Comparison of ENCODE assay signal across 14 cellular contexts in the genomic region with DNA sequence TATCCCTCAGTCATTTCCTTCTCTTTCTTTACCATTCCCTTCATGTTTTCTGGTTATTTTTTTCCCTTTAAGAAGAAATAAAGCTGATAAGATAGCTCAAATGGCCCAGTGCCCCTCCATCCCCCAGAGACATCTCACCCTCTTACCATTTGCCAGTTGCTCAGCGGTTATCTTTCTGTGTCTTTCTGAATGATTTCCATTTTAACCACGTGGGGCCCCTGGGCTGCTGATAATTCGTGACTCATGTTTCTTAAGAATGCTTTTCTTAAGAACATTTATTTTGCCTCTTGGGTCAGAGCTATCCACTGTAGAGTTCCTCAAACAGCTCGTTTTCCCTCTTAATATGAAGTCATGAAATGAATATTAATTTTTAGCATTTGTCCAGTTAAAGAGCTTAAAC.
DNase-seq lines count a peak whose midpoint lies in the region; ATAC-seq and TF ChIP-seq lines count a peak whose summit lies in the region.
"Had no signal": no experiment of that assay in that cellular context is flagged by ENCODE, and none has a peak within 500 bp of the region (broad histone marks: within the 10 kb centered on the region; RNA-seq: fewer than 3 reads in every experiment).

No MANE protein-coding gene starts in this region.

- no peak overlapping the region for H3K18ac ChIP-seq in neuronal stem cell (ENCODE audit: low read length)

- no peaks in the 10 kb centered on the region for H3K9me3 ChIP-seq in fibroblast of lung (ENCODE audit: control insufficient read depth, insufficient read depth, low read depth, low read length)
- no peaks in the 10 kb centered on the region for H3K9me3 ChIP-seq in osteoblast (ENCODE audit: low read depth, low read length)
- peaks cover 3% of the 10 kb centered on the region in 2 donors for H3K9me3 ChIP-seq in neuronal stem cell (replicated peaks in 1 of 2; ENCODE audit: control insufficient read depth in 2 of 2, insufficient read depth in 1 of 2, low read depth in 1 of 2, low read length in 2 of 2)
- H3K9me3 ChIP-seq: Caco-2 had no signal

- H3K14ac ChIP-seq in neuronal stem cell (ENCODE audit: low read length) = no peak overlapping the region

- H2BK12ac ChIP-seq in neuronal stem cell (ENCODE audit: low read length) = no peak overlapping the region

- TF ChIP-seq CTCF in fibroblast of lung (conservative IDR thresholded peaks at IDR 0.05 in 1 of 2, IDR thresholded peaks at IDR 0.05 in 1 of 2; ENCODE audit: low read depth in 1 of 2, low read length in 2 of 2) = no peak
- no peak for TF ChIP-seq CTCF in osteoblast (IDR thresholded peaks at IDR 0.05; ENCODE audit: extremely low read depth, low read depth, low read length)
- no peak for TF ChIP-seq CTCF in type B pancreatic cell (conservative IDR thresholded peaks at IDR 0.05)

- H2AFZ ChIP-seq in fibroblast of lung (ENCODE audit: low read length) = no peak overlapping the region
- no peak overlapping the region for H2AFZ ChIP-seq in osteoblast (ENCODE audit: low read length)
- H2AFZ ChIP-seq in neuronal stem cell (ENCODE audit: low read length) = no peak overlapping the region

- peaks cover 6 to 14% (median 8%) of the 10 kb centered on the region in 3 donors for H3K27me3 Mint-ChIP-seq in immature natural killer cell (ENCODE audit: low read depth in 3 of 3)
- H3K27me3 Mint-ChIP-seq in type B pancreatic cell = no peaks in the 10 kb centered on the region

- H3K4me1 Mint-ChIP-seq in immature natural killer cell = no peaks in the 10 kb centered on the region
- H3K4me1 Mint-ChIP-seq in type B pancreatic cell (ENCODE audit: unreplicated experiment) = peaks cover 10% of the 10 kb centered on the region

- H3K9ac ChIP-seq in fibroblast of lung (ENCODE audit: insufficient read depth, low read length) (no peak overlapping the region), neuronal stem cell (ENCODE audit: low read depth, low read length, poor library complexity) (no peak overlapping the region)

- H3K4me1 ChIP-seq in fibroblast of lung (ENCODE audit: control insufficient read depth, extremely low read depth, insufficient read depth, low read length) (no peaks in the 10 kb centered on the region), osteoblast (ENCODE audit: insufficient read depth, low read length) (no peaks in the 10 kb centered on the region), neuronal stem cell (ENCODE audit: control insufficient read depth in 2 of 2, insufficient read depth in 1 of 2, low read depth in 1 of 2, low read length in 2 of 2) (peaks cover 4 to 8% of the 10 kb centered on the region in 2 donors)
- H3K4me1 ChIP-seq: Caco-2 had no signal

- no peaks in the 10 kb centered on the region for H3K27me3 ChIP-seq in fibroblast of lung (ENCODE audit: control insufficient read depth, insufficient read depth, low read length)
- peaks cover 7% of the 10 kb centered on the region for H3K27me3 ChIP-seq in osteoblast (ENCODE audit: insufficient read depth, low read length)
- H3K27me3 ChIP-seq in neuronal stem cell (ENCODE audit: control insufficient read depth in 3 of 3, insufficient read depth in 3 of 3, low read depth in 1 of 3, low read length in 3 of 3) = peaks cover 0 to 1% (median 0%) of the 10 kb centered on the region in 3 experiments

- H3K4me3 ChIP-seq in fibroblast of lung (replicated peaks in 1 of 4; ENCODE audit: control extremely low read depth in 1 of 4, insufficient read depth in 1 of 4, low read depth in 3 of 4, low read length in 4 of 4) = no peak overlapping the region
- no peak overlapping the region for H3K4me3 ChIP-seq in osteoblast (ENCODE audit: insufficient read depth, low read length)
- no peak overlapping the region for H3K4me3 ChIP-seq in neuronal stem cell (ENCODE audit: low read length in 2 of 2)

- H2BK5ac ChIP-seq in neuronal stem cell (ENCODE audit: low read length) = no peak overlapping the region

- no peak overlapping the region for H3K4ac ChIP-seq in neuronal stem cell (ENCODE audit: low read length)

- H2AK5ac ChIP-seq in neuronal stem cell (ENCODE audit: low read depth, low read length) = no peak overlapping the region

- H2BK15ac ChIP-seq in neuronal stem cell (ENCODE audit: low read length) = no peak overlapping the region

- no CpG with 5 or more reads among the region's 4 CpGs for WGBS in neuronal stem cell (ENCODE audit: extremely low coverage in 2 of 2, insufficient read length in 2 of 2, insufficient replicate concordance in 1 of 2), 2 donors

- peak; percentile 13 for DNase-seq in GM03348 (ENCODE audit: low spot score)
- DNase-seq in OCI-M2 (lab: John Stamatoyannopoulos, UW; ENCODE audit: unreplicated experiment) = peak; percentile 15
- peak; percentile 55 to 79 for DNase-seq in fibroblast of lung (ENCODE audit: low read depth in 2 of 2)
- DNase-seq in osteoblast (ENCODE audit: insufficient read length, low spot score, missing footprints) = peak; percentile 86
- no peak for DNase-seq in immature natural killer cell
- no peak for DNase-seq in neuronal stem cell (ENCODE audit: low spot score)
- no peak for DNase-seq in type B pancreatic cell (ENCODE audit: extremely low spot score, unreplicated experiment)
- DNase-seq: activated CD4-positive, alpha-beta T cell treated with anti-CD3 and anti-CD28 coated beads, Interleukin-2, amount 50 U/mL, for 1 hour; activated gamma-delta T cell; Caco-2; KBM-7; NCI-H2107 had no signal

- no peak overlapping the region for H2BK120ac ChIP-seq in neuronal stem cell (ENCODE audit: low read depth, low read length)

- H3K79me2 ChIP-seq in fibroblast of lung (ENCODE audit: control insufficient read depth, insufficient read depth, low read length) = no peaks in the 10 kb centered on the region
- H3K79me2 ChIP-seq in osteoblast (ENCODE audit: insufficient read depth, low read length) = no peaks in the 10 kb centered on the region

- H4K91ac ChIP-seq in neuronal stem cell (ENCODE audit: low read depth, low read length, poor library complexity) = no peak overlapping the region

- H4K20me1 ChIP-seq in fibroblast of lung (ENCODE audit: control insufficient read depth, extremely low read depth, insufficient read depth, low read length) (no peaks in the 10 kb centered on the region), osteoblast (ENCODE audit: insufficient read depth, low read length) (no peaks in the 10 kb centered on the region)

- ATAC-seq in GM18502 (IDR thresholded peaks at IDR 0.05; ENCODE audit: poor library complexity, unreplicated experiment) = no peak
- ATAC-seq: sciatic nerve had no signal

- H3K4me3 Mint-ChIP-seq in immature natural killer cell (no peak overlapping the region), type B pancreatic cell (no peak overlapping the region)

- H3K36me3 Mint-ChIP-seq in immature natural killer cell (no peaks in the 10 kb centered on the region), type B pancreatic cell (no peaks in the 10 kb centered on the region)

- H4K8ac ChIP-seq in neuronal stem cell (ENCODE audit: low read depth, low read length) = no peak overlapping the region

- H3K4me2 ChIP-seq in fibroblast of lung (ENCODE audit: extremely low read depth, insufficient read depth, low read length) (no peak overlapping the region), osteoblast (ENCODE audit: insufficient read depth, low read length) (no peak overlapping the region), neuronal stem cell (ENCODE audit: insufficient read depth, low read length, poor library complexity, severe bottlenecking) (no peak overlapping the region)

- no peak overlapping the region for H3K27ac Mint-ChIP-seq in immature natural killer cell
- no peak overlapping the region for H3K27ac Mint-ChIP-seq in type B pancreatic cell

- H3K36me3 ChIP-seq in fibroblast of lung (ENCODE audit: control insufficient read depth, insufficient read depth, low read length) (no peaks in the 10 kb centered on the region), osteoblast (ENCODE audit: insufficient read depth, low read length) (no peaks in the 10 kb centered on the region), neuronal stem cell (replicated peaks in 1 of 2; ENCODE audit: control insufficient read depth in 2 of 2, insufficient read depth in 2 of 2, low read length in 2 of 2) (no peaks in the 10 kb centered on the region)

- H3K79me1 ChIP-seq in neuronal stem cell (ENCODE audit: low read depth, low read length) = no peaks in the 10 kb centered on the region

- H3K23ac ChIP-seq in neuronal stem cell (ENCODE audit: low read depth, low read length, poor library complexity) = no peak overlapping the region

- peaks cover 0 to 2% (median 0%) of the 10 kb centered on the region in 6 donors for H3K9me3 Mint-ChIP-seq in immature natural killer cell
- peaks cover 11% of the 10 kb centered on the region for H3K9me3 Mint-ChIP-seq in type B pancreatic cell

- no peak overlapping the region for H3K27ac ChIP-seq in fibroblast of lung (ENCODE audit: insufficient read depth, low read length)
- no peak overlapping the region for H3K27ac ChIP-seq in osteoblast (ENCODE audit: low read depth, low read length)
- H3K27ac ChIP-seq in neuronal stem cell (replicated peaks; ENCODE audit: low read length) = no peak overlapping the region

Comparison
In these comparisons a context has a peak if more than half of its experiments do, and no peak if none do; other contexts are left out.
1. DNase-seq: peak in GM03348 (single experiment), OCI-M2 (single experiment), fibroblast of lung (2 of 2) and osteoblast (single experiment); none in immature natural killer cell (0 of 3), neuronal stem cell (single experiment) and type B pancreatic cell (single experiment).